ENCODE assay signal across 1 cellular context in genomic region chr6:52213127-52213526, GRCh38.
TF ChIP-seq lines count a peak whose summit lies in the region.

No MANE protein-coding gene starts in this region.

TF ChIP-seq in HepG2, 621 proteins besides CTCF, POLR2A, EP300 and RAD21 (continued from another document and continues in another):
- TF ChIP-seq, protein P1, sequence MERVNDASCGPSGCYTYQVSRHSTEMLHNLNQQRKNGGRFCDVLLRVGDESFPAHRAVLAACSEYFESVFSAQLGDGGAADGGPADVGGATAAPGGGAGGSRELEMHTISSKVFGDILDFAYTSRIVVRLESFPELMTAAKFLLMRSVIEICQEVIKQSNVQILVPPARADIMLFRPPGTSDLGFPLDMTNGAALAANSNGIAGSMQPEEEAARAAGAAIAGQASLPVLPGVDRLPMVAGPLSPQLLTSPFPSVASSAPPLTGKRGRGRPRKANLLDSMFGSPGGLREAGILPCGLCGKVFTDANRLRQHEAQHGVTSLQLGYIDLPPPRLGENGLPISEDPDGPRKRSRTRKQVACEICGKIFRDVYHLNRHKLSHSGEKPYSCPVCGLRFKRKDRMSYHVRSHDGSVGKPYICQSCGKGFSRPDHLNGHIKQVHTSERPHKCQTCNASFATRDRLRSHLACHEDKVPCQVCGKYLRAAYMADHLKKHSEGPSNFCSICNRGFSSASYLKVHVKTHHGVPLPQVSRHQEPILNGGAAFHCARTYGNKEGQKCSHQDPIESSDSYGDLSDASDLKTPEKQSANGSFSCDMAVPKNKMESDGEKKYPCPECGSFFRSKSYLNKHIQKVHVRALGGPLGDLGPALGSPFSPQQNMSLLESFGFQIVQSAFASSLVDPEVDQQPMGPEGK (CRISPR knock-in tag; IDR thresholded peaks at IDR 0.05) = no peak
- no peak for TF ChIP-seq KLF13 (CRISPR knock-in tag; IDR thresholded peaks at IDR 0.05)
- TF ChIP-seq PAXIP1 (CRISPR knock-in tag; conservative IDR thresholded peaks at IDR 0.05) = no peak; the same call in 1 of the 2 replicates
- TF ChIP-seq IKZF1 (IDR thresholded peaks at IDR 0.05) = no peak
- no peak for TF ChIP-seq PREB (CRISPR knock-in tag; IDR thresholded peaks at IDR 0.05)
- TF ChIP-seq MEIS1 (CRISPR knock-in tag; IDR thresholded peaks at IDR 0.05; ENCODE audit: borderline replicate concordance) = no peak
- TF ChIP-seq, protein P2, sequence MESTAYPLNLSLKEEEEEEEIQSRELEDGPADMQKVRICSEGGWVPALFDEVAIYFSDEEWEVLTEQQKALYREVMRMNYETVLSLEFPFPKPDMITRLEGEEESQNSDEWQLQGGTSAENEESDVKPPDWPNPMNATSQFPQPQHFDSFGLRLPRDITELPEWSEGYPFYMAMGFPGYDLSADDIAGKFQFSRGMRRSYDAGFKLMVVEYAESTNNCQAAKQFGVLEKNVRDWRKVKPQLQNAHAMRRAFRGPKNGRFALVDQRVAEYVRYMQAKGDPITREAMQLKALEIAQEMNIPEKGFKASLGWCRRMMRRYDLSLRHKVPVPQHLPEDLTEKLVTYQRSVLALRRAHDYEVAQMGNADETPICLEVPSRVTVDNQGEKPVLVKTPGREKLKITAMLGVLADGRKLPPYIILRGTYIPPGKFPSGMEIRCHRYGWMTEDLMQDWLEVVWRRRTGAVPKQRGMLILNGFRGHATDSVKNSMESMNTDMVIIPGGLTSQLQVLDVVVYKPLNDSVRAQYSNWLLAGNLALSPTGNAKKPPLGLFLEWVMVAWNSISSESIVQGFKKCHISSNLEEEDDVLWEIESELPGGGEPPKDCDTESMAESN (CRISPR knock-in tag; conservative IDR thresholded peaks at IDR 0.05) = no peak
- no peak for TF ChIP-seq ZMYM3 (CRISPR knock-in tag; IDR thresholded peaks at IDR 0.05)
- TF ChIP-seq SP140L (CRISPR knock-in tag; IDR thresholded peaks at IDR 0.05; ENCODE audit: borderline replicate concordance) = no peak
- TF ChIP-seq, protein P3, sequence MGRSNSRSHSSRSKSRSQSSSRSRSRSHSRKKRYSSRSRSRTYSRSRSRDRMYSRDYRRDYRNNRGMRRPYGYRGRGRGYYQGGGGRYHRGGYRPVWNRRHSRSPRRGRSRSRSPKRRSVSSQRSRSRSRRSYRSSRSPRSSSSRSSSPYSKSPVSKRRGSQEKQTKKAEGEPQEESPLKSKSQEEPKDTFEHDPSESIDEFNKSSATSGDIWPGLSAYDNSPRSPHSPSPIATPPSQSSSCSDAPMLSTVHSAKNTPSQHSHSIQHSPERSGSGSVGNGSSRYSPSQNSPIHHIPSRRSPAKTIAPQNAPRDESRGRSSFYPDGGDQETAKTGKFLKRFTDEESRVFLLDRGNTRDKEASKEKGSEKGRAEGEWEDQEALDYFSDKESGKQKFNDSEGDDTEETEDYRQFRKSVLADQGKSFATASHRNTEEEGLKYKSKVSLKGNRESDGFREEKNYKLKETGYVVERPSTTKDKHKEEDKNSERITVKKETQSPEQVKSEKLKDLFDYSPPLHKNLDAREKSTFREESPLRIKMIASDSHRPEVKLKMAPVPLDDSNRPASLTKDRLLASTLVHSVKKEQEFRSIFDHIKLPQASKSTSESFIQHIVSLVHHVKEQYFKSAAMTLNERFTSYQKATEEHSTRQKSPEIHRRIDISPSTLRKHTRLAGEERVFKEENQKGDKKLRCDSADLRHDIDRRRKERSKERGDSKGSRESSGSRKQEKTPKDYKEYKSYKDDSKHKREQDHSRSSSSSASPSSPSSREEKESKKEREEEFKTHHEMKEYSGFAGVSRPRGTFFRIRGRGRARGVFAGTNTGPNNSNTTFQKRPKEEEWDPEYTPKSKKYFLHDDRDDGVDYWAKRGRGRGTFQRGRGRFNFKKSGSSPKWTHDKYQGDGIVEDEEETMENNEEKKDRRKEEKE (IDR thresholded peaks at IDR 0.05) = no peak
- peak; percentile 49; the same call in 1 of the 2 replicates for TF ChIP-seq TCF7L2 (IDR thresholded peaks at IDR 0.05; ENCODE audit: low read depth, low read length)
- TF ChIP-seq ATF1 (CRISPR knock-in tag; IDR thresholded peaks at IDR 0.05) = no peak
- TF ChIP-seq NFYC (CRISPR knock-in tag; IDR thresholded peaks at IDR 0.05) = no peak
- no peak for TF ChIP-seq SP2 (CRISPR knock-in tag; IDR thresholded peaks at IDR 0.05)
- TF ChIP-seq, protein P4, sequence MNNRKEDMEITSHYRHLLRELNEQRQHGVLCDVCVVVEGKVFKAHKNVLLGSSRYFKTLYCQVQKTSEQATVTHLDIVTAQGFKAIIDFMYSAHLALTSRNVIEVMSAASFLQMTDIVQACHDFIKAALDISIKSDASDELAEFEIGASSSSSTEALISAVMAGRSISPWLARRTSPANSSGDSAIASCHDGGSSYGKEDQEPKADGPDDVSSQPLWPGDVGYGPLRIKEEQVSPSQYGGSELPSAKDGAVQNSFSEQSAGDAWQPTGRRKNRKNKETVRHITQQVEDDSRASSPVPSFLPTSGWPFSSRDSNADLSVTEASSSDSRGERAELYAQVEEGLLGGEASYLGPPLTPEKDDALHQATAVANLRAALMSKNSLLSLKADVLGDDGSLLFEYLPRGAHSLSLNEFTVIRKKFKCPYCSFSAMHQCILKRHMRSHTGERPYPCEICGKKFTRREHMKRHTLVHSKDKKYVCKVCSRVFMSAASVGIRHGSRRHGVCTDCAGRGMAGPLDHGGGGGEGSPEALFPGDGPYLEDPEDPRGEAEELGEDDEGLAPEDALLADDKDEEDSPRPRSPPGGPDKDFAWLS (CRISPR knock-in tag; IDR thresholded peaks at IDR 0.05; ENCODE audit: borderline replicate concordance) = no peak
- no peak for TF ChIP-seq KAT7 (CRISPR knock-in tag; IDR thresholded peaks at IDR 0.05; ENCODE audit: borderline replicate concordance)
- peak; percentile 99 for TF ChIP-seq BCL6 (CRISPR knock-in tag; IDR thresholded peaks at IDR 0.05)
- TF ChIP-seq HMG20A (CRISPR knock-in tag; IDR thresholded peaks at IDR 0.05; ENCODE audit: borderline replicate concordance) = no peak; the same call in 1 of the 2 replicates
- no peak for TF ChIP-seq ADNP (CRISPR knock-in tag; IDR thresholded peaks at IDR 0.05)
- no peak for TF ChIP-seq ZNF790 (CRISPR knock-in tag; IDR thresholded peaks at IDR 0.05; ENCODE audit: borderline replicate concordance)
- TF ChIP-seq KLF11 (CRISPR knock-in tag; IDR thresholded peaks at IDR 0.05) = no peak
- TF ChIP-seq, protein P5, sequence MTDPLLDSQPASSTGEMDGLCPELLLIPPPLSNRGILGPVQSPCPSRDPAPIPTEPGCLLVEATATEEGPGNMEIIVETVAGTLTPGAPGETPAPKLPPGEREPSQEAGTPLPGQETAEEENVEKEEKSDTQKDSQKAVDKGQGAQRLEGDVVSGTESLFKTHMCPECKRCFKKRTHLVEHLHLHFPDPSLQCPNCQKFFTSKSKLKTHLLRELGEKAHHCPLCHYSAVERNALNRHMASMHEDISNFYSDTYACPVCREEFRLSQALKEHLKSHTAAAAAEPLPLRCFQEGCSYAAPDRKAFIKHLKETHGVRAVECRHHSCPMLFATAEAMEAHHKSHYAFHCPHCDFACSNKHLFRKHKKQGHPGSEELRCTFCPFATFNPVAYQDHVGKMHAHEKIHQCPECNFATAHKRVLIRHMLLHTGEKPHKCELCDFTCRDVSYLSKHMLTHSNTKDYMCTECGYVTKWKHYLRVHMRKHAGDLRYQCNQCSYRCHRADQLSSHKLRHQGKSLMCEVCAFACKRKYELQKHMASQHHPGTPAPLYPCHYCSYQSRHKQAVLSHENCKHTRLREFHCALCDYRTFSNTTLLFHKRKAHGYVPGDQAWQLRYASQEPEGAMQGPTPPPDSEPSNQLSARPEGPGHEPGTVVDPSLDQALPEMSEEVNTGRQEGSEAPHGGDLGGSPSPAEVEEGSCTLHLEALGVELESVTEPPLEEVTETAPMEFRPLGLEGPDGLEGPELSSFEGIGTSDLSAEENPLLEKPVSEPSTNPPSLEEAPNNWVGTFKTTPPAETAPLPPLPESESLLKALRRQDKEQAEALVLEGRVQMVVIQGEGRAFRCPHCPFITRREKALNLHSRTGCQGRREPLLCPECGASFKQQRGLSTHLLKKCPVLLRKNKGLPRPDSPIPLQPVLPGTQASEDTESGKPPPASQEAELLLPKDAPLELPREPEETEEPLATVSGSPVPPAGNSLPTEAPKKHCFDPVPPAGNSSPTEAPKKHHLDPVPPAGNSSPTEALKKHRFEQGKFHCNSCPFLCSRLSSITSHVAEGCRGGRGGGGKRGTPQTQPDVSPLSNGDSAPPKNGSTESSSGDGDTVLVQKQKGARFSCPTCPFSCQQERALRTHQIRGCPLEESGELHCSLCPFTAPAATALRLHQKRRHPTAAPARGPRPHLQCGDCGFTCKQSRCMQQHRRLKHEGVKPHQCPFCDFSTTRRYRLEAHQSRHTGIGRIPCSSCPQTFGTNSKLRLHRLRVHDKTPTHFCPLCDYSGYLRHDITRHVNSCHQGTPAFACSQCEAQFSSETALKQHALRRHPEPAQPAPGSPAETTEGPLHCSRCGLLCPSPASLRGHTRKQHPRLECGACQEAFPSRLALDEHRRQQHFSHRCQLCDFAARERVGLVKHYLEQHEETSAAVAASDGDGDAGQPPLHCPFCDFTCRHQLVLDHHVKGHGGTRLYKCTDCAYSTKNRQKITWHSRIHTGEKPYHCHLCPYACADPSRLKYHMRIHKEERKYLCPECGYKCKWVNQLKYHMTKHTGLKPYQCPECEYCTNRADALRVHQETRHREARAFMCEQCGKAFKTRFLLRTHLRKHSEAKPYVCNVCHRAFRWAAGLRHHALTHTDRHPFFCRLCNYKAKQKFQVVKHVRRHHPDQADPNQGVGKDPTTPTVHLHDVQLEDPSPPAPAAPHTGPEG (CRISPR knock-in tag; IDR thresholded peaks at IDR 0.05) = no peak
- TF ChIP-seq, protein P6, sequence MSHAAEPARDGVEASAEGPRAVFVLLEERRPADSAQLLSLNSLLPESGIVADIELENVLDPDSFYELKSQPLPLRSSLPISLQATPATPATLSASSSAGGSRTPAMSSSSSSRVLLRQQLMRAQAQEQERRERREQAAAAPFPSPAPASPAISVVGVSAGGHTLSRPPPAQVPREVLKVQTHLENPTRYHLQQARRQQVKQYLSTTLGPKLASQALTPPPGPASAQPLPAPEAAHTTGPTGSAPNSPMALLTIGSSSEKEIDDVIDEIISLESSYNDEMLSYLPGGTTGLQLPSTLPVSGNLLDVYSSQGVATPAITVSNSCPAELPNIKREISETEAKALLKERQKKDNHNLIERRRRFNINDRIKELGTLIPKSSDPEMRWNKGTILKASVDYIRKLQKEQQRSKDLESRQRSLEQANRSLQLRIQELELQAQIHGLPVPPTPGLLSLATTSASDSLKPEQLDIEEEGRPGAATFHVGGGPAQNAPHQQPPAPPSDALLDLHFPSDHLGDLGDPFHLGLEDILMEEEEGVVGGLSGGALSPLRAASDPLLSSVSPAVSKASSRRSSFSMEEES (CRISPR knock-in tag; IDR thresholded peaks at IDR 0.05) = no peak
- TF ChIP-seq FIP1L1 (IDR thresholded peaks at IDR 0.05; ENCODE audit: borderline replicate concordance, insufficient read depth, low read depth, low read length) = no peak
- TF ChIP-seq HCFC1 (IDR thresholded peaks at IDR 0.05; ENCODE audit: low read depth, low read length) = no peak
- no peak for TF ChIP-seq ATAD3A (CRISPR knock-in tag; IDR thresholded peaks at IDR 0.05)
- no peak for TF ChIP-seq ZNF878 (CRISPR knock-in tag; IDR thresholded peaks at IDR 0.05)
- no peak for TF ChIP-seq ZNF263 (CRISPR knock-in tag; IDR thresholded peaks at IDR 0.05)
- TF ChIP-seq DNMT1 (CRISPR knock-in tag; IDR thresholded peaks at IDR 0.05) = no peak
- peak; percentile 95 for TF ChIP-seq CBFB (CRISPR knock-in tag; IDR thresholded peaks at IDR 0.05)
- no peak for TF ChIP-seq ZFP1 (CRISPR knock-in tag; IDR thresholded peaks at IDR 0.05)
- TF ChIP-seq ZNF614 (CRISPR knock-in tag; IDR thresholded peaks at IDR 0.05; ENCODE audit: borderline replicate concordance) = no peak
- no peak for TF ChIP-seq PHF21A (CRISPR knock-in tag; IDR thresholded peaks at IDR 0.05)
- peak; percentile 81 for TF ChIP-seq SKI (IDR thresholded peaks at IDR 0.05; ENCODE audit: partially characterized antibody)
- TF ChIP-seq ZNF691 (CRISPR knock-in tag; IDR thresholded peaks at IDR 0.05; ENCODE audit: borderline replicate concordance, low read depth) = no peak
- TF ChIP-seq ONECUT2 (CRISPR knock-in tag; IDR thresholded peaks at IDR 0.05) = peak; percentile 78; the same call in 1 of the 2 replicates
- TF ChIP-seq FOSL2 (CRISPR knock-in tag; IDR thresholded peaks at IDR 0.05) = 0 out of 2 replicates have a peak, but pooled peaks have one; percentile 19
- TF ChIP-seq POGZ (CRISPR knock-in tag; IDR thresholded peaks at IDR 0.05) = no peak
- TF ChIP-seq IRX3 (CRISPR knock-in tag; IDR thresholded peaks at IDR 0.05; ENCODE audit: borderline replicate concordance, low read depth) = no peak
- TF ChIP-seq ZNF558 (CRISPR knock-in tag; IDR thresholded peaks at IDR 0.05; ENCODE audit: borderline replicate concordance) = no peak
